Comparison of ENCODE assay signal across 17 cellular contexts in the genomic region with DNA sequence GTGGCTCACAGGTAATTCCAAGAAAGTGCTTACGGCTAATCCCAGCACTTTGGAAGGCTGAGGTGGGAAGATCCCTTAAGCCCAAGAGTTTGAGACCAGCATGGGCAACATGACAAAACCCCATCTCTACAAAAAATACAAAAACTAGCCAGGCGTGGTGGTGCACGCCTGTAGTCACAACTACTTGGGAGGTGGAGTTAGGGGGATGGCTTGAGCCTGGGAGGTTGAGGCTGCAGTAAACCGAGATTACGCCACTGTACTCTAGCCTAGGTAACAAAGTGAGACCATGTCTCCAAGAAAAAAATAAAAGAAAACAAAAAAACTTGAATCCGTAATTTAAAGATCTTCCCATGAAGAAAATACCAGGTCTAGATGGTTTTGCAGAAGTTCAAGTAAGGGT. TPM values are rescaled to one million over a fixed set of nuclear protein-coding genes. Genes with fewer than 3 reads are reported as not detected.
DNase-seq lines count a peak whose midpoint lies in the region; ATAC-seq and TF ChIP-seq lines count a peak whose summit lies in the region.
"Had no signal": no experiment of that assay in that cellular context is flagged by ENCODE, and none has a peak within 500 bp of the region (broad histone marks: within the 10 kb centered on the region; RNA-seq: fewer than 3 reads in every experiment).

No MANE protein-coding gene starts in this region.

- peak overlapping the region; percentile 68 for H3K4me3 Mint-ChIP-seq in CD8-positive, alpha-beta T cell
- H3K4me3 Mint-ChIP-seq in activated naive CD8-positive, alpha-beta T cell, result peak overlapping the region; percentile 81

- H3K4me1 ChIP-seq in CD8-positive, alpha-beta T cell (ENCODE audit: insufficient read depth, low read length), result peaks cover 70% of the 10 kb centered on the region
- H3K4me1 ChIP-seq in psoas muscle, result peaks cover 11% of the 10 kb centered on the region

- no peak for ATAC-seq in CD8-positive, alpha-beta T cell
- ATAC-seq in psoas muscle (no peak), HG03520 (IDR thresholded peaks at IDR 0.05; ENCODE audit: unreplicated experiment) (no peak)
- ATAC-seq: sciatic nerve had no signal

- H3K9me3 ChIP-seq in CD8-positive, alpha-beta T cell (ENCODE audit: low read length), result no peaks in the 10 kb centered on the region
- no peaks in the 10 kb centered on the region for H3K9me3 ChIP-seq in psoas muscle
- H3K9me3 ChIP-seq: esophagus squamous epithelium, stomach had no signal

- no peaks in the 10 kb centered on the region for H3K9me3 Mint-ChIP-seq in CD8-positive, alpha-beta T cell
- no peaks in the 10 kb centered on the region for H3K9me3 Mint-ChIP-seq in activated naive CD8-positive, alpha-beta T cell (ENCODE audit: low read depth)

- CTCF ChIA-PET in CD8-positive, alpha-beta T cell (lab: Charles Lee), result no interaction called here

- H3K36me3 ChIP-seq in CD8-positive, alpha-beta T cell (ENCODE audit: insufficient read depth, low read length), result no peaks in the 10 kb centered on the region
- H3K36me3 ChIP-seq in psoas muscle (ENCODE audit: insufficient read depth in 1 of 2, low read depth in 1 of 2), result no peaks in the 10 kb centered on the region
- H3K36me3 ChIP-seq: esophagus squamous epithelium, stomach had no signal

- POLR2A ChIA-PET in CD8-positive, alpha-beta T cell (lab: Charles Lee), result no interaction called here

- H3K4me1 Mint-ChIP-seq in CD8-positive, alpha-beta T cell (ENCODE audit: low read depth), result peaks cover 78% of the 10 kb centered on the region
- H3K4me1 Mint-ChIP-seq in activated naive CD8-positive, alpha-beta T cell (ENCODE audit: low read depth), result peaks cover 79% of the 10 kb centered on the region

- 88 to 94% (median 89%) methylated on average over 6 of the region's 6 CpGs for WGBS in psoas muscle, 3 donors

- peak overlapping the region; percentile 12 for H3K27ac ChIP-seq in CD8-positive, alpha-beta T cell (ENCODE audit: low read depth, low read length)
- H3K27ac ChIP-seq in psoas muscle, result no peak overlapping the region

- no peaks in the 10 kb centered on the region for H3K27me3 Mint-ChIP-seq in CD8-positive, alpha-beta T cell (ENCODE audit: low read depth)
- no peaks in the 10 kb centered on the region for H3K27me3 Mint-ChIP-seq in activated naive CD8-positive, alpha-beta T cell

- peak in 1 of 7 experiments; percentile 7 for DNase-seq in CD8-positive, alpha-beta T cell
- no peak for DNase-seq in Jurkat, Clone E6-1 (ENCODE audit: low read depth, low spot score)
- DNase-seq in psoas muscle, result no peak
- DNase-seq in NCI-H2107 (lab: John Stamatoyannopoulos, UW), result no peak
- DNase-seq in NCI-H2171 (lab: John Stamatoyannopoulos, UW), result no peak
- DNase-seq: esophagus squamous epithelium; H7; Karpas-422; NCI-H1930; NCI-H82; SHP77 treated with DMSO at 0.1 percent for 48 hours; stimulated activated CD4-positive, alpha-beta T cell treated with anti-CD3 and anti-CD28 coated beads, Interleukin-4, amount 100 ng/mL, for 24 hours; stomach had no signal

- no peak for TF ChIP-seq CTCF in CD8-positive, alpha-beta T cell (IDR thresholded peaks at IDR 0.05)
- no peak for TF ChIP-seq CTCF in psoas muscle (IDR thresholded peaks at IDR 0.05)

- H3K36me3 Mint-ChIP-seq in CD8-positive, alpha-beta T cell, result peaks cover 28% of the 10 kb centered on the region
- peaks cover 11% of the 10 kb centered on the region for H3K36me3 Mint-ChIP-seq in activated naive CD8-positive, alpha-beta T cell

- intact Hi-C loops in CD8-positive, alpha-beta T cell (cut with DNase I, micrococcal nuclease), result loop anchor here in 1 of 2 experiments (5.0 kb wide), 1 partner anchor 382 kb away; no protein-coding TSS in a partner anchor
- intact Hi-C loops in psoas muscle (cut with DNase I), result no loop called here

- peak overlapping the region; percentile 88 for H3K27ac Mint-ChIP-seq in CD8-positive, alpha-beta T cell
- H3K27ac Mint-ChIP-seq in activated naive CD8-positive, alpha-beta T cell, result peak overlapping the region; percentile 93

- H3K4me3 ChIP-seq in CD8-positive, alpha-beta T cell (ENCODE audit: low read depth, low read length), result peak overlapping the region; percentile 28
- H3K4me3 ChIP-seq in Jurkat, Clone E6-1 (ENCODE audit: low read length), result peak overlapping the region; percentile 2; the same call in 1 of the 2 replicates
- H3K4me3 ChIP-seq in psoas muscle, result peak overlapping the region; percentile 4
- H3K4me3 ChIP-seq: stomach had no signal

- no peaks in the 10 kb centered on the region for H3K27me3 ChIP-seq in CD8-positive, alpha-beta T cell (ENCODE audit: insufficient read depth, low read length)
- H3K27me3 ChIP-seq in psoas muscle (ENCODE audit: insufficient read depth in 3 of 3, low read length in 2 of 3), result no peaks in the 10 kb centered on the region
- H3K27me3 ChIP-seq: esophagus squamous epithelium, stomach had no signal

RNA-seq across cellular contexts. Expression of a gene that starts 5.0 kb away (rescaled TPM):
- 10 to 100 TPM; 38.0 to 38.7 TPM for total RNA-seq in CD8-positive, alpha-beta T cell
- polyA plus RNA-seq in Jurkat, Clone E6-1 (2012; ENCODE audit: insufficient read depth, insufficient read length), result 172 TPM
- 10 to 100 TPM; 22.5 to 34.8 (median 26.8) TPM for total RNA-seq in psoas muscle
- 10 to 100 TPM; 20.4 to 50.0 (median 34.0) TPM for polyA plus RNA-seq in psoas muscle

RNA-seq across cellular contexts. Expression of a gene that starts 17.3 kb away (rescaled TPM):
- under 1 TPM; 0.24 to 0.97 TPM for total RNA-seq in CD8-positive, alpha-beta T cell
- 6.0 TPM for polyA plus RNA-seq in Jurkat, Clone E6-1 (2012; ENCODE audit: insufficient read depth, insufficient read length)
- total RNA-seq in psoas muscle, result under 1 TPM in 3 of 4 donors, not detected in 1; 0.19 to 0.47 (median 0.25) TPM
- polyA plus RNA-seq in psoas muscle, result under 1 TPM; 0.09 to 0.13 (median 0.11) TPM

RNA-seq across cellular contexts. Expression of a gene that starts 42.7 kb away (rescaled TPM):
- under 1 TPM in 1 of 2 experiments, not detected in 1; 0.14 TPM for total RNA-seq in CD8-positive, alpha-beta T cell
- polyA plus RNA-seq in Jurkat, Clone E6-1 (2012; ENCODE audit: insufficient read depth, insufficient read length), result not detected
- total RNA-seq in psoas muscle, result 100 to 1,000 TPM in 2 of 4 donors, 10 to 100 TPM in 2; 45.9 to 137 (median 98.4) TPM
- 10 to 100 TPM in 2 of 3 donors, 1 to 10 TPM in 1; 3.8 to 34.9 (median 14.7) TPM for polyA plus RNA-seq in psoas muscle
- total RNA-seq: lung microvascular endothelial cell had no signal

Comparison
In these comparisons a context has a peak if more than half of its experiments do, and no peak if none do; other contexts are left out.
1. RNA of a gene that starts 42.7 kb away (total RNA-seq): 45.9 to 137 TPM in psoas muscle; 0.14 TPM in CD8-positive, alpha-beta T cell; every median in the first group is over 10 times any median in the second.
2. Peak in every context shown above with its lines, with median percentiles within 50 percentile points of each other: H3K4me3 ChIP-seq.